ENCODE assay signal across 29 cellular contexts in genomic region chr2:223526106-223526505, GRCh38.
DNase-seq lines count a peak whose midpoint lies in the region; ATAC-seq and TF ChIP-seq lines count a peak whose summit lies in the region.
"Had no signal": no experiment of that assay in that cellular context is flagged by ENCODE, and none has a peak within 500 bp of the region (broad histone marks: within the 10 kb centered on the region; RNA-seq: fewer than 3 reads in every experiment).

No MANE protein-coding gene starts in this region.

- no peak overlapping the region for H3K4me3 Mint-ChIP-seq in activated T-cell treated with anti-CD3 and anti-CD28 coated beads, Interleukin-2, amount 50 U/mL, for 4 hours
- H3K4me3 Mint-ChIP-seq: activated CD8-positive, alpha-beta T cell treated with anti-CD3 and anti-CD28 coated beads for 36 hours; activated naive CD8-positive, alpha-beta T cell treated with anti-CD3 and anti-CD28 coated beads, Interleukin-2, amount 50 U/mL, for 24 hours; H9; IgD-negative memory B cell; neural progenitor cell had no signal

- no peaks in the 10 kb centered on the region for H3K27me3 ChIP-seq in HCT116 (ENCODE audit: insufficient read depth, low read length)
- no peaks in the 10 kb centered on the region for H3K27me3 ChIP-seq in SK-N-SH (ENCODE audit: insufficient read depth)
- H3K27me3 ChIP-seq in neuronal stem cell (ENCODE audit: control insufficient read depth in 3 of 3, insufficient read depth in 3 of 3, low read depth in 1 of 3, low read length in 3 of 3), result no peaks in the 10 kb centered on the region
- H3K27me3 ChIP-seq in upper lobe of right lung, result no peaks in the 10 kb centered on the region
- H3K27me3 ChIP-seq: body of pancreas, left lung, neural progenitor cell had no signal

- RAD21 ChIA-PET in HCT116 (lab: Charles Lee; ENCODE audit: low non-redundant PET in 1 of 2, low total read pairs in 2 of 2, uncharacterized antibody in 2 of 2, unreplicated experiment in 2 of 2), result no interaction called here

- no peak overlapping the region for H2AK5ac ChIP-seq in neuronal stem cell (ENCODE audit: low read depth, low read length)

- H3K27me3 Mint-ChIP-seq in activated T-cell treated with anti-CD3 and anti-CD28 coated beads, Interleukin-2, amount 50 U/mL, for 4 hours (ENCODE audit: low read depth), result no peaks in the 10 kb centered on the region
- H3K27me3 Mint-ChIP-seq: activated CD8-positive, alpha-beta T cell treated with anti-CD3 and anti-CD28 coated beads for 36 hours; progenitor cell of endocrine pancreas had no signal

- peaks cover 50 to 68% of the 10 kb centered on the region in 2 experiments for H3K4me1 ChIP-seq in HCT116 (ENCODE audit: control insufficient read depth in 1 of 2, insufficient read depth in 2 of 2, low read length in 2 of 2)
- peaks cover 5 to 18% of the 10 kb centered on the region in 2 experiments; a peak in 3 of 4 replicates for H3K4me1 ChIP-seq in SK-N-SH (ENCODE audit: control insufficient read depth in 1 of 2, insufficient read depth in 2 of 2, low read depth in 1 of 2, low read length in 1 of 2)
- peaks cover 0 to 3% of the 10 kb centered on the region in 2 donors for H3K4me1 ChIP-seq in neuronal stem cell (ENCODE audit: control insufficient read depth in 2 of 2, insufficient read depth in 1 of 2, low read depth in 1 of 2, low read length in 2 of 2)
- no peaks in the 10 kb centered on the region for H3K4me1 ChIP-seq in upper lobe of right lung
- H3K4me1 ChIP-seq: body of pancreas, left lung, neural progenitor cell had no signal

- no peak overlapping the region for H2BK12ac ChIP-seq in neuronal stem cell (ENCODE audit: low read length)

- H3K14ac ChIP-seq in neuronal stem cell (ENCODE audit: low read length), result no peak overlapping the region

- H3K4me2 ChIP-seq in HCT116 (ENCODE audit: low read length) (peak overlapping the region; percentile 50), SK-N-SH (no peak overlapping the region), neuronal stem cell (ENCODE audit: insufficient read depth, low read length, poor library complexity, severe bottlenecking) (no peak overlapping the region)
- H3K4me2 ChIP-seq: neural progenitor cell, smooth muscle cell had no signal

- no peak overlapping the region for H2BK15ac ChIP-seq in neuronal stem cell (ENCODE audit: low read length)

- H3K18ac ChIP-seq in neuronal stem cell (ENCODE audit: low read length), result no peak overlapping the region

- POLR2A ChIA-PET in HCT116 (lab: Charles Lee) (no interaction called here), SK-N-SH (lab: Yijun Ruan, JAX) (no interaction called here)

- H4K91ac ChIP-seq in neuronal stem cell (ENCODE audit: low read depth, low read length, poor library complexity), result no peak overlapping the region

- no peak for TF ChIP-seq POLR2A in HCT116 (IDR thresholded peaks at IDR 0.05; ENCODE audit: borderline replicate concordance, extremely low read depth, insufficient read depth, insufficient read length)

- H3K36me3 ChIP-seq in HCT116 (ENCODE audit: control insufficient read depth in 1 of 2, insufficient read depth in 2 of 2, low read length in 2 of 2), result peaks cover 0 to 12% of the 10 kb centered on the region in 2 experiments; a peak in 1 of 4 replicates
- peaks cover 0 to 2% of the 10 kb centered on the region in 2 experiments for H3K36me3 ChIP-seq in SK-N-SH (replicated peaks in 1 of 2; ENCODE audit: control insufficient read depth in 1 of 2, insufficient read depth in 2 of 2, low read length in 1 of 2)
- no peaks in the 10 kb centered on the region for H3K36me3 ChIP-seq in neuronal stem cell (replicated peaks in 1 of 2; ENCODE audit: control insufficient read depth in 2 of 2, insufficient read depth in 2 of 2, low read length in 2 of 2)
- no peaks in the 10 kb centered on the region for H3K36me3 ChIP-seq in upper lobe of right lung
- H3K36me3 ChIP-seq: left lung, neural progenitor cell had no signal

- H3K27ac ChIP-seq in HCT116 (ENCODE audit: low read depth, low read length) (peak overlapping the region; percentile 96), SK-N-SH (ENCODE audit: low read depth in 2 of 2, low read length in 1 of 2) (no peak overlapping the region), neuronal stem cell (replicated peaks; ENCODE audit: low read length) (no peak overlapping the region), upper lobe of right lung (no peak overlapping the region)
- H3K27ac ChIP-seq: body of pancreas, left lung, neural progenitor cell had no signal

- peaks cover 29% of the 10 kb centered on the region for H3F3A ChIP-seq in SK-N-SH (replicated peaks; ENCODE audit: insufficient read depth)

- no peak overlapping the region for H2BK120ac ChIP-seq in neuronal stem cell (ENCODE audit: low read depth, low read length)

- H4K20me1 ChIP-seq in HCT116 (ENCODE audit: insufficient read depth), result no peaks in the 10 kb centered on the region
- H4K20me1 ChIP-seq in SK-N-SH (ENCODE audit: insufficient read depth), result no peaks in the 10 kb centered on the region

- no peak overlapping the region for H3K23ac ChIP-seq in neuronal stem cell (ENCODE audit: low read depth, low read length, poor library complexity)

- no peak overlapping the region for H3K4ac ChIP-seq in neuronal stem cell (ENCODE audit: low read length)

- no peaks in the 10 kb centered on the region for H3K4me1 Mint-ChIP-seq in activated T-cell treated with anti-CD3 and anti-CD28 coated beads, Interleukin-2, amount 50 U/mL, for 4 hours (ENCODE audit: low read depth)
- H3K4me1 Mint-ChIP-seq: activated naive CD8-positive, alpha-beta T cell treated with anti-CD3 and anti-CD28 coated beads, Interleukin-2, amount 50 U/mL, for 24 hours; IgD-negative memory B cell had no signal

- H3K79me2 ChIP-seq in HCT116 (ENCODE audit: insufficient read depth, low read length), result no peaks in the 10 kb centered on the region
- no peaks in the 10 kb centered on the region for H3K79me2 ChIP-seq in SK-N-SH (ENCODE audit: insufficient read depth)

- H3K9me3 ChIP-seq in HCT116 (ENCODE audit: control insufficient read depth in 1 of 2, insufficient read depth in 1 of 2, low read depth in 1 of 2, low read length in 2 of 2) (peaks cover 3 to 7% of the 10 kb centered on the region in 2 experiments; a peak in 2 of 4 replicates), SK-N-SH (no peaks in the 10 kb centered on the region), neuronal stem cell (replicated peaks in 1 of 2; ENCODE audit: control insufficient read depth in 2 of 2, insufficient read depth in 1 of 2, low read depth in 1 of 2, low read length in 2 of 2) (peaks cover 0 to 5% of the 10 kb centered on the region in 2 donors), upper lobe of right lung (no peaks in the 10 kb centered on the region)
- H3K9me3 ChIP-seq: body of pancreas, mucosa of descending colon had no signal

- no peak overlapping the region for H2BK5ac ChIP-seq in neuronal stem cell (ENCODE audit: low read length)

- no peaks in the 10 kb centered on the region for H3K9me3 Mint-ChIP-seq in activated T-cell treated with anti-CD3 and anti-CD28 coated beads, Interleukin-2, amount 50 U/mL, for 4 hours

- TSS peak; percentile 6 for BruUV-seq in HCT116 (replicated peaks; lab: Mats Ljungman, UMichigan)

- H4K8ac ChIP-seq in neuronal stem cell (ENCODE audit: low read depth, low read length), result no peak overlapping the region

- H3K9me2 ChIP-seq in HCT116 (ENCODE audit: insufficient read depth) (no peaks in the 10 kb centered on the region), SK-N-SH (no peaks in the 10 kb centered on the region)

- TF ChIP-seq RAD21 in HCT116 (IDR thresholded peaks at IDR 0.05; ENCODE audit: low read depth), result peak; percentile 66
- no peak for TF ChIP-seq RAD21 in SK-N-SH (IDR thresholded peaks at IDR 0.05; ENCODE audit: low read length)

- ATAC-seq in HCT116, result peak; percentile 53
- ATAC-seq in left cardiac atrium, result peak; percentile 68
- no peak for ATAC-seq in activated T-cell treated with anti-CD3 and anti-CD28 coated beads, Interleukin-2, amount 50 U/mL, for 4 hours
- ATAC-seq in upper lobe of right lung, result no peak
- ATAC-seq: activated CD8-positive, alpha-beta T cell treated with anti-CD3 and anti-CD28 coated beads for 36 hours; activated naive CD8-positive, alpha-beta T cell treated with anti-CD3 and anti-CD28 coated beads, Interleukin-2, amount 50 U/mL, for 24 hours; body of pancreas; left lung; mucosa of descending colon; stimulated activated naive CD8-positive, alpha-beta T cell treated with anti-CD3 and anti-CD28 coated beads, Interleukin-15, Interleukin-2, amounts not matched to agents 100 U/mL and 50 U/mL, for 24 hours had no signal

- peak; percentile 54 for DNase-seq in DMS153 (lab: John Stamatoyannopoulos, UW)
- peak; percentile 64 for DNase-seq in HCT116 (ENCODE audit: low read depth, low spot score)
- no peak for DNase-seq in SK-N-SH
- DNase-seq in left cardiac atrium, result no peak
- no peak for DNase-seq in neuronal stem cell (ENCODE audit: low spot score)
- DNase-seq in NCI-H524 treated with DMSO at 0.1 percent for 48 hours (lab: John Stamatoyannopoulos, UW), result no peak
- no peak for DNase-seq in activated T-cell treated with anti-CD3 and anti-CD28 coated beads, Interleukin-2, amount 50 U/mL, for 4 hours
- no peak for DNase-seq in upper lobe of right lung
- DNase-seq: activated CD4-positive, CD25-positive, alpha-beta regulatory T cell treated with anti-CD3 and anti-CD28 coated beads, Interleukin-2, amount 50 U/mL, for 72 hours; activated CD8-positive, alpha-beta T cell treated with anti-CD3 and anti-CD28 coated beads for 36 hours; activated gamma-delta T cell; activated naive CD8-positive, alpha-beta T cell treated with anti-CD3 and anti-CD28 coated beads, Interleukin-2, amount 50 U/mL, for 24 hours; activated T-cell treated with anti-CD3 and anti-CD28 coated beads for 4 hours; body of pancreas; cortex of kidney; GDM1; glutamatergic neuron; H9; left lung; MM.1S; mucosa of descending colon; NCI-H1694; NCI-H226; stimulated activated CD4-positive, alpha-beta T cell treated with anti-CD3 and anti-CD28 coated beads, Interleukin-2, amount 100 ng/mL, for 48 hours; stimulated activated naive CD8-positive, alpha-beta T cell treated with anti-CD3 and anti-CD28 coated beads, Interleukin-15, Interleukin-2, amounts not matched to agents 100 U/mL and 50 U/mL, for 24 hours had no signal

- H3K4me3 ChIP-seq in HCT116 (replicated peaks in 1 of 2; ENCODE audit: low read depth in 1 of 2, low read length in 2 of 2) (no peak overlapping the region; a peak in 1 of 4 replicates), SK-N-SH (ENCODE audit: low read depth in 2 of 2, low read length in 1 of 2) (no peak overlapping the region), neuronal stem cell (ENCODE audit: low read length in 2 of 2) (no peak overlapping the region), upper lobe of right lung (no peak overlapping the region)
- H3K4me3 ChIP-seq: body of pancreas, left lung, mucosa of descending colon, neural progenitor cell, smooth muscle cell had no signal

- CTCF ChIA-PET in HCT116 (lab: Charles Lee), result no interaction called here
- CTCF ChIA-PET in SK-N-SH (lab: Yijun Ruan, JAX), result no interaction called here

- H2AFZ ChIP-seq in HCT116 (ENCODE audit: low read depth, low read length, poor library complexity, severe bottlenecking) (no peak overlapping the region), SK-N-SH (ENCODE audit: low read depth) (no peak overlapping the region), neuronal stem cell (ENCODE audit: low read length) (no peak overlapping the region)
- H2AFZ ChIP-seq: neural progenitor cell had no signal

- no peaks in the 10 kb centered on the region for H3K79me1 ChIP-seq in neuronal stem cell (ENCODE audit: low read depth, low read length)

- TF ChIP-seq CTCF in HCT116 (IDR thresholded peaks at IDR 0.05 in 2 of 3, conservative IDR thresholded peaks at IDR 0.05 in 1 of 3; ENCODE audit: borderline replicate concordance in 1 of 3, insufficient read depth in 1 of 3, low read depth in 2 of 3, low read length in 2 of 3) (peak in 1 of 3 experiments; percentile 18; a peak in 1 of 6 replicates), SK-N-SH (IDR thresholded peaks at IDR 0.05) (no peak), upper lobe of right lung (IDR thresholded peaks at IDR 0.05) (no peak)

- H3K9ac ChIP-seq in HCT116 (ENCODE audit: low read length) (peak overlapping the region; percentile 37), SK-N-SH (no peak overlapping the region), neuronal stem cell (ENCODE audit: low read depth, low read length, poor library complexity) (no peak overlapping the region)
- H3K9ac ChIP-seq: neural progenitor cell had no signal

- peak in 1 of 2 experiments; percentile 13; a peak in 1 of 4 replicates for TF ChIP-seq EP300 in SK-N-SH (IDR thresholded peaks at IDR 0.05; ENCODE audit: borderline replicate concordance in 1 of 2, low read depth in 1 of 2, low read length in 1 of 2)

- H3K36me3 Mint-ChIP-seq in activated T-cell treated with anti-CD3 and anti-CD28 coated beads, Interleukin-2, amount 50 U/mL, for 4 hours (ENCODE audit: insufficient read depth), result no peaks in the 10 kb centered on the region
- H3K36me3 Mint-ChIP-seq: IgD-negative memory B cell, neural progenitor cell had no signal

- intact Hi-C loops in HCT116 (cut with micrococcal nuclease), result loop anchor here (10.0 kb wide), 1 partner anchor 551 kb away; no protein-coding TSS in a partner anchor
- intact Hi-C loops in left cardiac atrium (cut with DNase I), result no loop called here
- intact Hi-C loops in upper lobe of right lung (cut with DNase I), result no loop called here

Comparison
In these comparisons a context has a peak if more than half of its experiments do, and no peak if none do; other contexts are left out.
1. DNase-seq: peak in DMS153 (single experiment) and HCT116 (single experiment); none in SK-N-SH (single experiment), left cardiac atrium (single experiment), neuronal stem cell (single experiment), NCI-H524 treated with DMSO at 0.1 percent for 48 hours (single experiment), activated T-cell treated with anti-CD3 and anti-CD28 coated beads, Interleukin-2, amount 50 U/mL, for 4 hours (single experiment) and upper lobe of right lung (single experiment).
2. ATAC-seq: peak in HCT116 (single experiment) and left cardiac atrium (2 of 2); none in activated T-cell treated with anti-CD3 and anti-CD28 coated beads, Interleukin-2, amount 50 U/mL, for 4 hours (0 of 2) and upper lobe of right lung (single experiment).